19 cellular contexts compared by ENCODE assay signal in the genomic region with DNA sequence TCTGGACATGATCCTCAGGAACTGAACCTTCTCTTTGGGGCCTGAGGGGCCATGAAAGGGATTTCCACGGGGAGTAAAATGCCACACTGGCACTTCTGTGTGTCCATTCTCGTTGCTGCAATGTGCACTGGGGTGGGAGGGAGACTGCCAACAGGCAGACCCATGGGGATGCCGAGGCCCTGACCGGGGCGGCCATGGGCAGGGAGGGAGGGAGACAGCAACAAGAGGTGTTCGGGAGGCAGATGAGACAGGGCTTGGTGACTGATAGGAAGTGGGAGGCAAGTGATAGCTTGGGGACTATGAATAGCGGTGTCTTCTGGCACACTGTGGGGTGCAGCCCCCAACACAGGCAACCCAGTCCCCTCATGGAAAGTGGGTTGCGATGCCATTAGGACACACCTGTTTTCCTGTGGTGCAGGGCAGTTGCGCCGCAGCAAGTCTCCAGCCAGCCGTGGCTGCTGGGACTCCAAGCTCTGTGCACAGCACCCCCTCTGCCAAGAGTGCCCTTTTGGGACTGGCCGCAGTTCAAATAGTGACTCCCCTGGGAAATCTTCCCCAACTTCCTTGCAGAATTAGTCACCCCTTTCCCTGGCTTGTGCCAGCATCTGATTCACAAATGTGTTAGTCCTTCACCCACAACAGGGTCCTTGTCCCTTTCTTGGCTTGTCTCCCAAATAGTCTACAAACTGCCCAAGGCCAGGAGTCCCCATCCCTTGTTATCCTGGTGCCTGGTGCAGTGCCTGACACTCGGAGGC.
DNase-seq lines count a peak whose midpoint lies in the region; TF ChIP-seq lines count a peak whose summit lies in the region.
"Had no signal": no experiment of that assay in that cellular context is flagged by ENCODE, and none has a peak within 500 bp of the region (broad histone marks: within the 10 kb centered on the region; RNA-seq: fewer than 3 reads in every experiment).

No MANE protein-coding gene starts in this region.

- H3K27ac Mint-ChIP-seq in Calu3 (ENCODE audit: unreplicated experiment) = no peak overlapping the region
- H3K27ac Mint-ChIP-seq: B cell; CD4-positive, alpha-beta T cell had no signal

- intact Hi-C loops in Calu3 (cut with micrococcal nuclease; ENCODE audit: unreplicated experiment) = no loop called here

- no peak overlapping the region for H3K4me3 Mint-ChIP-seq in Calu3 (ENCODE audit: low read depth, unreplicated experiment)
- H3K4me3 Mint-ChIP-seq: B cell; CD4-positive, alpha-beta T cell had no signal

- H2AFZ ChIP-seq in GM23248 = no peak overlapping the region

- POLR2A ChIA-PET in GM10248 (lab: Yijun Ruan, JAX) = no interaction called here

- peaks cover 95% of the 10 kb centered on the region for H3K27me3 Mint-ChIP-seq in Calu3 (ENCODE audit: unreplicated experiment)

- no peaks in the 10 kb centered on the region for H3F3A ChIP-seq in GM23248 (ENCODE audit: insufficient read depth)

- no peak overlapping the region for H3K4me2 ChIP-seq in GM23248 (ENCODE audit: unreplicated experiment)

- no peaks in the 10 kb centered on the region for H3K4me1 Mint-ChIP-seq in Calu3 (ENCODE audit: low read depth, unreplicated experiment)
- H3K4me1 Mint-ChIP-seq: B cell had no signal

- no peaks in the 10 kb centered on the region for H3K9me3 Mint-ChIP-seq in Calu3 (ENCODE audit: low read depth, unreplicated experiment)
- H3K9me3 Mint-ChIP-seq: CD4-positive, alpha-beta T cell had no signal

- CTCF ChIA-PET in GM10248 (lab: Yijun Ruan, JAX) (interaction anchor here (1.4 kb wide), 1 partner anchor 78 kb away, joined by 4 read pairs; no protein-coding TSS in a partner anchor), Calu3 (lab: Charles Lee) (no interaction called here)

- H3K4me3 ChIP-seq in GM23248 = no peak overlapping the region
- H3K4me3 ChIP-seq in NT2/D1 (ENCODE audit: insufficient read length, low read depth) = no peak overlapping the region
- peak overlapping the region; percentile 5 for H3K4me3 ChIP-seq in iPS-18a (ENCODE audit: low read length)
- H3K4me3 ChIP-seq: K562, Peyer's patch had no signal

- H3K9ac ChIP-seq in GM23248 = no peak overlapping the region
- peak overlapping the region; percentile 46 for H3K9ac ChIP-seq in NT2/D1 (ENCODE audit: insufficient read length, low read depth)
- H3K9ac ChIP-seq in iPS-18a (ENCODE audit: low read length) = no peak overlapping the region

- no TSS peak for BruUV-seq in Calu3 (replicated peaks; lab: Mats Ljungman, UMichigan)

- in situ Hi-C loops in GM23248 (cut with MboI) = no loop called here

- DNase-seq in GM23248 (peak; percentile 29), NT2/D1 (ENCODE audit: low read depth, low spot score) (no peak), 8988T (no peak), GM10248 (ENCODE audit: extremely low spot score) (no peak), Calu3 (no peak), midbrain (lab: John Stamatoyannopoulos, UW) (no peak)
- DNase-seq: CD4-positive, alpha-beta T cell; COR-L47; DMS 273 treated with DMSO at 0.1 percent for 48 hours; DND-41; NCI-H1092 treated with DMSO at 0.1 percent for 48 hours; NCI-H1436 treated with DMSO at 0.1 percent for 48 hours; NCI-H1930; NCI-H2227 treated with DMSO at 0.1 percent for 48 hours; NCI-H510A; Peyer's patch had no signal

- H3K9me2 ChIP-seq in GM23248 (ENCODE audit: insufficient read depth) = no peaks in the 10 kb centered on the region

- no peaks in the 10 kb centered on the region for H3K9me3 ChIP-seq in GM23248 (ENCODE audit: low read depth)
- no peaks in the 10 kb centered on the region for H3K9me3 ChIP-seq in NT2/D1 (ENCODE audit: insufficient read depth, low read length)
- no peaks in the 10 kb centered on the region for H3K9me3 ChIP-seq in iPS-18a (ENCODE audit: control insufficient read depth, low read depth, low read length)
- H3K9me3 ChIP-seq: Peyer's patch had no signal

- H3K4me1 ChIP-seq in GM23248 (ENCODE audit: insufficient read depth) (no peaks in the 10 kb centered on the region), NT2/D1 (ENCODE audit: insufficient read depth, insufficient read length) (peaks cover 16% of the 10 kb centered on the region), iPS-18a (ENCODE audit: control insufficient read depth, low read depth, low read length) (peaks cover 16% of the 10 kb centered on the region)
- H3K4me1 ChIP-seq: Peyer's patch had no signal

- 67 to 70% methylated on average over 10 to 13 of the region's 13 CpGs for WGBS in GM23248 (ENCODE audit: low coverage in 1 of 2, low lambda C conversion rate in 2 of 2, missing lambda C conversion rate in 2 of 2), 2 experiments

- H3K36me3 ChIP-seq in GM23248 (ENCODE audit: low read depth) (no peaks in the 10 kb centered on the region), NT2/D1 (ENCODE audit: insufficient read depth, insufficient read length, low read length) (no peaks in the 10 kb centered on the region), iPS-18a (ENCODE audit: control insufficient read depth, low read depth, low read length) (no peaks in the 10 kb centered on the region)
- H3K36me3 ChIP-seq: Peyer's patch had no signal

- H3K27ac ChIP-seq in GM23248 (no peak overlapping the region), iPS-18a (ENCODE audit: low read length) (no peak overlapping the region)
- H3K27ac ChIP-seq: Peyer's patch had no signal

- H3K27me3 ChIP-seq in GM23248 (replicated peaks; ENCODE audit: insufficient read depth) (peaks cover 9% of the 10 kb centered on the region; the same call in 1 of the 2 replicates), NT2/D1 (ENCODE audit: insufficient read depth, insufficient read length) (peaks cover 9% of the 10 kb centered on the region), iPS-18a (ENCODE audit: control insufficient read depth, insufficient read depth, low read length) (no peaks in the 10 kb centered on the region)
- H3K27me3 ChIP-seq: Peyer's patch had no signal

- H4K20me1 ChIP-seq in GM23248 (ENCODE audit: insufficient read depth) = no peaks in the 10 kb centered on the region

- peaks cover 4% of the 10 kb centered on the region for H3K36me3 Mint-ChIP-seq in Calu3 (ENCODE audit: insufficient read depth, unreplicated experiment)

- TF ChIP-seq CTCF in GM10248 (IDR thresholded peaks at IDR 0.05; ENCODE audit: control extremely low read depth, extremely low read depth, low read depth, missing control alignments) (no peak), Calu3 (IDR thresholded peaks at IDR 0.05; ENCODE audit: unreplicated experiment) (no peak)

- H3K79me2 ChIP-seq in GM23248 (ENCODE audit: insufficient read depth) = no peaks in the 10 kb centered on the region
